18 cellular contexts compared by ENCODE assay signal in genomic region chr3:127431066-127431465, GRCh38.
DNase-seq lines count a peak whose midpoint lies in the region; ATAC-seq and TF ChIP-seq lines count a peak whose summit lies in the region.
"Had no signal": no experiment of that assay in that cellular context is flagged by ENCODE, and none has a peak within 500 bp of the region (broad histone marks: within the 10 kb centered on the region; RNA-seq: fewer than 3 reads in every experiment).

No MANE protein-coding gene starts in this region.

- no peak overlapping the region for H3K27ac ChIP-seq in coronary artery
- H3K27ac ChIP-seq: esophagus squamous epithelium, prostate gland, thoracic aorta had no signal

- TF ChIP-seq CTCF in BE2C (IDR thresholded peaks at IDR 0.05; ENCODE audit: low read depth, low read length) (no peak), coronary artery (IDR thresholded peaks at IDR 0.05) (no peak), WTC11 (IDR thresholded peaks at IDR 0.05) (no peak)

- no peak overlapping the region for H3K4me3 ChIP-seq in BE2C (ENCODE audit: low read depth, low read length)
- H3K4me3 ChIP-seq in coronary artery, result no peak overlapping the region
- H3K4me3 ChIP-seq: esophagus squamous epithelium, prostate gland, smooth muscle cell, thoracic aorta had no signal

- H3K4me1 ChIP-seq in BE2C, result peaks cover 4% of the 10 kb centered on the region; the same call in 1 of the 2 replicates
- H3K4me1 ChIP-seq: prostate gland had no signal

- no peaks in the 10 kb centered on the region for H3K36me3 ChIP-seq in BE2C
- H3K36me3 ChIP-seq: esophagus squamous epithelium, prostate gland, thoracic aorta had no signal

- peaks cover 6% of the 10 kb centered on the region; the same call in 1 of the 2 replicates for H3K9me3 Mint-ChIP-seq in WTC11
- H3K9me3 Mint-ChIP-seq: activated T-cell treated with anti-CD3 and anti-CD28 coated beads, Interleukin-2, amount 50 U/mL, for 4 hours; IgD-negative memory B cell; memory B cell; natural killer cell had no signal

- no peak overlapping the region for H3K27ac Mint-ChIP-seq in WTC11
- H3K27ac Mint-ChIP-seq: activated naive CD8-positive, alpha-beta T cell; IgD-negative memory B cell; memory B cell; natural killer cell had no signal

- in situ Hi-C loops in KBM-7 (cut with MboI; ENCODE audit: low pct_unique_long_range_greater_than_20kb, low sequenced_read_pairs), result no loop called here

- no peaks in the 10 kb centered on the region for H3K27me3 ChIP-seq in BE2C

- H3K4me3 Mint-ChIP-seq in WTC11, result no peak overlapping the region
- H3K4me3 Mint-ChIP-seq: activated naive CD8-positive, alpha-beta T cell; activated T-cell treated with anti-CD3 and anti-CD28 coated beads, Interleukin-2, amount 50 U/mL, for 4 hours; IgD-negative memory B cell; memory B cell; natural killer cell had no signal

- peak; percentile 79 for DNase-seq in BE2C
- DNase-seq in DMS 273 treated with DMSO at 0.1 percent for 48 hours (lab: John Stamatoyannopoulos, UW), result peak; percentile 77
- peak; percentile 92 for DNase-seq in NCI-H2171 treated with DMSO at 0.1 percent for 48 hours (lab: John Stamatoyannopoulos, UW)
- DNase-seq in ecto neural progenitor cell (ENCODE audit: low spot score), result peak; percentile 9
- DNase-seq in central memory CD4-positive, alpha-beta T cell, result no peak
- no peak for DNase-seq in KBM-7
- no peak for DNase-seq in coronary artery (ENCODE audit: low spot score)
- no peak for DNase-seq in WTC11 (ENCODE audit: low spot score)
- DNase-seq: activated T-cell treated with anti-CD3 and anti-CD28 coated beads, Interleukin-2, amount 50 U/mL, for 4 hours; esophagus squamous epithelium; natural killer cell; NCI-H526 treated with DMSO at 0.1 percent for 48 hours had no signal

- CTCF ChIA-PET in WTC11 (lab: Charles Lee), result no interaction called here

- H3K4me1 Mint-ChIP-seq in WTC11, result peaks cover 13% of the 10 kb centered on the region
- H3K4me1 Mint-ChIP-seq: IgD-negative memory B cell, memory B cell, natural killer cell had no signal

- H3K27me3 Mint-ChIP-seq in WTC11 (ENCODE audit: low read depth), result 0 out of 2 replicates have a peak, but pooled peaks cover 3% of the 10 kb centered on the region

- no peaks in the 10 kb centered on the region for H3K36me3 Mint-ChIP-seq in WTC11
- H3K36me3 Mint-ChIP-seq: activated naive CD8-positive, alpha-beta T cell; IgD-negative memory B cell; memory B cell; natural killer cell had no signal

- ATAC-seq in WTC11, result no peak
- ATAC-seq: activated T-cell treated with anti-CD3 and anti-CD28 coated beads, Interleukin-2, amount 50 U/mL, for 4 hours had no signal

- POLR2A ChIA-PET in WTC11 (lab: Charles Lee), result no interaction called here

- no peaks in the 10 kb centered on the region for H3K9me3 ChIP-seq in BE2C
- H3K9me3 ChIP-seq: esophagus squamous epithelium, prostate gland, thoracic aorta had no signal

TF ChIP-seq in WTC11, 78 proteins besides CTCF, POLR2A, EP300 and RAD21:
- TF ChIP-seq USF1 (CRISPR knock-in tag; IDR thresholded peaks at IDR 0.05), result no peak
- no peak for TF ChIP-seq MAX (CRISPR knock-in tag; IDR thresholded peaks at IDR 0.05)
- TF ChIP-seq E2F4 (CRISPR knock-in tag; IDR thresholded peaks at IDR 0.05; ENCODE audit: borderline replicate concordance, low read depth), result no peak
- TF ChIP-seq NR2C2 (CRISPR knock-in tag; IDR thresholded peaks at IDR 0.05), result no peak
- TF ChIP-seq AR (CRISPR knock-in tag; IDR thresholded peaks at IDR 0.05), result no peak
- no peak for TF ChIP-seq CREB1 (CRISPR knock-in tag; IDR thresholded peaks at IDR 0.05)

Comparison
In these comparisons a context has a peak if more than half of its experiments do, and no peak if none do; other contexts are left out.
1. DNase-seq: peak in BE2C (single experiment), DMS 273 treated with DMSO at 0.1 percent for 48 hours (single experiment), NCI-H2171 treated with DMSO at 0.1 percent for 48 hours (single experiment) and ecto neural progenitor cell (single experiment); none in central memory CD4-positive, alpha-beta T cell (single experiment), KBM-7 (single experiment), coronary artery (single experiment) and WTC11 (single experiment).